In genomic region chr14:101514136-101514535, GRCh38 we compare ENCODE assay signal across 37 cellular contexts. TPM values are rescaled to one million over a fixed set of nuclear protein-coding genes. Genes with fewer than 3 reads are reported as not detected.
"Had no signal": no experiment of that assay in that cellular context is flagged by ENCODE, and none has a peak within 500 bp of the region (broad histone marks: within the 10 kb centered on the region; RNA-seq: fewer than 3 reads in every experiment).

No MANE protein-coding gene starts in this region.

- H3K9me3 Mint-ChIP-seq: activated CD4-positive, alpha-beta T cell treated with anti-CD3 and anti-CD28 coated beads, Interleukin-2, amount 10 ng/mL, durations not matched to agents 24 days and 14 days; activated naive CD4-positive, alpha-beta T cell treated with anti-CD3 and anti-CD28 coated beads, Interleukin-2, amount 50 U/mL, for 24 hours; activated T-helper 1 cell treated with anti-CD3 and anti-CD28 coated beads, Interleukin-12 subunit alpha, Interleukin-12 subunit beta, Interleukin-2, Interleukin-4 antibody, amounts not matched to agents 30 ng/mL and 10 ng/mL and 1 ng/mL, durations not matched to agents 14 hours and 24 hours and 36 hours; activated T-helper 2 cell treated with anti-CD3 and anti-CD28 coated beads, Interferon-gamma antibody, Interleukin-2, Interleukin-4, amounts not matched to agents 10 μg/mL and 5 μg/mL and 100 μg/mL, durations not matched to agents 14 hours and 24 hours and 36 hours had no signal

- H3K4me3 Mint-ChIP-seq: activated CD4-positive, alpha-beta memory T cell treated with anti-CD3 and anti-CD28 coated beads for 36 hours; activated CD4-positive, alpha-beta T cell treated with anti-CD3 and anti-CD28 coated beads for 36 hours; activated CD4-positive, alpha-beta T cell treated with anti-CD3 and anti-CD28 coated beads, Interleukin-2, amount 10 ng/mL, durations not matched to agents 24 days and 14 days; activated CD8-positive, alpha-beta memory T cell treated with anti-CD3 and anti-CD28 coated beads, Interleukin-2, amount 10 ng/mL, durations not matched to agents 7 days and 5 days; activated CD8-positive, alpha-beta T cell treated with anti-CD3 and anti-CD28 coated beads, Interleukin-2, amount 10 ng/mL, durations not matched to agents 7 days and 5 days; activated naive CD4-positive, alpha-beta T cell treated with anti-CD3 and anti-CD28 coated beads for 36 hours; activated naive CD4-positive, alpha-beta T cell treated with anti-CD3 and anti-CD28 coated beads, Interleukin-2, amount 50 U/mL, for 24 hours; activated naive CD8-positive, alpha-beta T cell treated with anti-CD3 and anti-CD28 coated beads for 36 hours; activated naive CD8-positive, alpha-beta T cell treated with anti-CD3 and anti-CD28 coated beads, Interleukin-2, amount 50 U/mL, for 24 hours; activated T-helper 1 cell treated with anti-CD3 and anti-CD28 coated beads, Interleukin-12 subunit alpha, Interleukin-12 subunit beta, Interleukin-2, Interleukin-4 antibody, amounts not matched to agents 30 ng/mL and 10 ng/mL and 1 ng/mL, durations not matched to agents 14 hours and 24 hours and 36 hours had no signal

- H3K36me3 ChIP-seq: adrenal gland, colonic mucosa, esophagus squamous epithelium, gastroesophageal sphincter had no signal

- DNase-seq: activated CD4-positive, alpha-beta memory T cell treated with anti-CD3 and anti-CD28 coated beads for 36 hours; activated CD4-positive, alpha-beta T cell treated with anti-CD3 and anti-CD28 coated beads for 36 hours; activated CD4-positive, alpha-beta T cell treated with anti-CD3 and anti-CD28 coated beads, Interleukin-2, amount 10 ng/mL, durations not matched to agents 24 days and 14 days; activated CD4-positive, CD25-positive, alpha-beta regulatory T cell; activated CD4-positive, CD25-positive, alpha-beta regulatory T cell treated with anti-CD3 and anti-CD28 coated beads, Interleukin-2, amount 50 U/mL, for 72 hours; activated CD8-positive, alpha-beta memory T cell treated with anti-CD3 and anti-CD28 coated beads, Interleukin-2, amount 10 ng/mL, durations not matched to agents 7 days and 5 days; activated CD8-positive, alpha-beta memory T cell treated with anti-CD3 and anti-CD28 coated beads, Interleukin-2, amount 50 U/mL, for 4 hours; activated CD8-positive, alpha-beta T cell treated with anti-CD3 and anti-CD28 coated beads, Interleukin-2, amount 10 ng/mL, durations not matched to agents 7 days and 5 days; activated effector memory CD4-positive, alpha-beta T cell treated with anti-CD3 and anti-CD28 coated beads, Interleukin-2, amount 50 U/mL, for 16 hours; activated naive CD4-positive, alpha-beta T cell treated with anti-CD3 and anti-CD28 coated beads for 36 hours; activated naive CD8-positive, alpha-beta T cell treated with anti-CD3 and anti-CD28 coated beads for 36 hours; activated naive CD8-positive, alpha-beta T cell treated with anti-CD3 and anti-CD28 coated beads, Interleukin-2, amount 50 U/mL, for 24 hours; activated T-cell treated with anti-CD3 and anti-CD28 coated beads, Interleukin-2, amount 50 U/mL, for 1 hour; activated T-cell treated with anti-CD3 and anti-CD28 coated beads, Interleukin-2, amount 50 U/mL, for 48 hours; adrenal gland; amygdala; aorta; body of pancreas; central memory CD4-positive, alpha-beta T cell; cerebellar nuclear complex; colonic mucosa; effector CD8-positive, alpha-beta T cell; esophagus squamous epithelium; foreskin melanocyte; T-helper 2 cell had no signal

- H3K27me3 ChIP-seq: adrenal gland, body of pancreas, colonic mucosa, esophagus squamous epithelium, gastroesophageal sphincter had no signal

- H3K4me3 ChIP-seq: adrenal gland, body of pancreas, colonic mucosa, esophagus squamous epithelium, gastroesophageal sphincter had no signal

- H3K27ac Mint-ChIP-seq: activated CD4-positive, alpha-beta memory T cell treated with anti-CD3 and anti-CD28 coated beads for 36 hours; activated CD4-positive, alpha-beta T cell treated with anti-CD3 and anti-CD28 coated beads for 36 hours; activated CD4-positive, alpha-beta T cell treated with anti-CD3 and anti-CD28 coated beads, Interleukin-2, amount 10 ng/mL, durations not matched to agents 24 days and 14 days; activated CD8-positive, alpha-beta memory T cell treated with anti-CD3 and anti-CD28 coated beads, Interleukin-2, amount 10 ng/mL, durations not matched to agents 7 days and 5 days; activated CD8-positive, alpha-beta T cell treated with anti-CD3 and anti-CD28 coated beads, Interleukin-2, amount 10 ng/mL, durations not matched to agents 7 days and 5 days; activated naive CD4-positive, alpha-beta T cell treated with anti-CD3 and anti-CD28 coated beads for 36 hours; activated naive CD4-positive, alpha-beta T cell treated with anti-CD3 and anti-CD28 coated beads, Interleukin-2, amount 50 U/mL, for 24 hours; activated naive CD8-positive, alpha-beta T cell treated with anti-CD3 and anti-CD28 coated beads for 36 hours; activated naive CD8-positive, alpha-beta T cell treated with anti-CD3 and anti-CD28 coated beads, Interleukin-2, amount 50 U/mL, for 24 hours; activated T-helper 1 cell treated with anti-CD3 and anti-CD28 coated beads, Interleukin-12 subunit alpha, Interleukin-12 subunit beta, Interleukin-2, Interleukin-4 antibody, amounts not matched to agents 30 ng/mL and 10 ng/mL and 1 ng/mL, durations not matched to agents 14 hours and 24 hours and 36 hours; activated T-helper 2 cell treated with anti-CD3 and anti-CD28 coated beads, Interferon-gamma antibody, Interleukin-2, Interleukin-4, amounts not matched to agents 10 μg/mL and 5 μg/mL and 100 μg/mL, durations not matched to agents 14 hours and 24 hours and 36 hours had no signal

- H3K4me1 Mint-ChIP-seq: activated CD4-positive, alpha-beta T cell treated with anti-CD3 and anti-CD28 coated beads for 36 hours; activated CD4-positive, alpha-beta T cell treated with anti-CD3 and anti-CD28 coated beads, Interleukin-2, amount 10 ng/mL, durations not matched to agents 24 days and 14 days; activated CD8-positive, alpha-beta memory T cell treated with anti-CD3 and anti-CD28 coated beads, Interleukin-2, amount 10 ng/mL, durations not matched to agents 7 days and 5 days; activated naive CD4-positive, alpha-beta T cell treated with anti-CD3 and anti-CD28 coated beads, Interleukin-2, amount 50 U/mL, for 24 hours; activated naive CD8-positive, alpha-beta T cell treated with anti-CD3 and anti-CD28 coated beads for 36 hours; activated naive CD8-positive, alpha-beta T cell treated with anti-CD3 and anti-CD28 coated beads, Interleukin-2, amount 50 U/mL, for 24 hours had no signal

- H3K9me3 ChIP-seq: adrenal gland, body of pancreas, colonic mucosa had no signal

- H3K27ac ChIP-seq: adrenal gland, body of pancreas, colonic mucosa, epithelial cell of prostate, esophagus squamous epithelium, gastroesophageal sphincter had no signal

- ATAC-seq: activated CD4-positive, alpha-beta T cell treated with anti-CD3 and anti-CD28 coated beads for 36 hours; activated CD8-positive, alpha-beta memory T cell treated with anti-CD3 and anti-CD28 coated beads, Interleukin-2, amount 10 ng/mL, durations not matched to agents 7 days and 5 days; activated CD8-positive, alpha-beta T cell treated with anti-CD3 and anti-CD28 coated beads, Interleukin-2, amount 10 ng/mL, durations not matched to agents 7 days and 5 days; activated naive CD8-positive, alpha-beta T cell treated with anti-CD3 and anti-CD28 coated beads, Interleukin-2, amount 50 U/mL, for 24 hours; body of pancreas; gastroesophageal sphincter had no signal

- H3K27me3 Mint-ChIP-seq: activated CD4-positive, alpha-beta memory T cell treated with anti-CD3 and anti-CD28 coated beads for 36 hours; activated CD4-positive, alpha-beta T cell treated with anti-CD3 and anti-CD28 coated beads for 36 hours; activated CD4-positive, alpha-beta T cell treated with anti-CD3 and anti-CD28 coated beads, Interleukin-2, amount 10 ng/mL, durations not matched to agents 24 days and 14 days; activated CD8-positive, alpha-beta memory T cell treated with anti-CD3 and anti-CD28 coated beads, Interleukin-2, amount 10 ng/mL, durations not matched to agents 7 days and 5 days; activated naive CD4-positive, alpha-beta T cell treated with anti-CD3 and anti-CD28 coated beads, Interleukin-2, amount 50 U/mL, for 24 hours; activated naive CD8-positive, alpha-beta T cell treated with anti-CD3 and anti-CD28 coated beads for 36 hours; activated naive CD8-positive, alpha-beta T cell treated with anti-CD3 and anti-CD28 coated beads, Interleukin-2, amount 50 U/mL, for 24 hours had no signal

- H3K4me1 ChIP-seq: adrenal gland, colonic mucosa had no signal

RNA-seq across cellular contexts. Expression of gene DIO3, which starts 47.2 kb away (rescaled TPM):
- total RNA-seq: activated CD4-positive, alpha-beta memory T cell treated with anti-CD3 and anti-CD28 coated beads for 36 hours; activated CD4-positive, alpha-beta T cell treated with anti-CD3 and anti-CD28 coated beads for 36 hours; activated CD4-positive, alpha-beta T cell treated with anti-CD3 and anti-CD28 coated beads, Interleukin-2, amount 10 ng/mL, durations not matched to agents 24 days and 14 days; activated CD8-positive, alpha-beta memory T cell treated with anti-CD3 and anti-CD28 coated beads for 36 hours; activated CD8-positive, alpha-beta memory T cell treated with anti-CD3 and anti-CD28 coated beads, Interleukin-2, amount 10 ng/mL, durations not matched to agents 7 days and 5 days; activated CD8-positive, alpha-beta T cell treated with anti-CD3 and anti-CD28 coated beads, Interleukin-2, amount 10 ng/mL, durations not matched to agents 7 days and 5 days; activated naive CD4-positive, alpha-beta T cell treated with anti-CD3 and anti-CD28 coated beads for 36 hours; activated naive CD8-positive, alpha-beta T cell treated with anti-CD3 and anti-CD28 coated beads for 36 hours; activated T-helper 1 cell treated with anti-CD3 and anti-CD28 coated beads, Interleukin-12 subunit alpha, Interleukin-12 subunit beta, Interleukin-2, Interleukin-4 antibody, amounts not matched to agents 30 ng/mL and 10 ng/mL and 1 ng/mL, durations not matched to agents 14 hours and 24 hours and 36 hours; activated T-helper 2 cell treated with anti-CD3 and anti-CD28 coated beads, Interferon-gamma antibody, Interleukin-2, Interleukin-4, amounts not matched to agents 10 μg/mL and 5 μg/mL and 100 μg/mL, durations not matched to agents 14 hours and 24 hours and 36 hours; dermis microvascular lymphatic vessel endothelial cell; endothelial cell of umbilical vein; fibroblast of villous mesenchyme; glomerular endothelial cell; T-helper 1 cell treated with Interleukin-12 subunit alpha and Interleukin-12 subunit beta and Interleukin-4 antibody, amounts not matched to agents 30 ng/mL and 1 ng/mL, for 36 hours had no signal
- polyA plus RNA-seq: endothelial cell of umbilical vein, fibroblast of lung had no signal
